Comparison of ENCODE assay signal across 20 cellular contexts in the genomic region with DNA sequence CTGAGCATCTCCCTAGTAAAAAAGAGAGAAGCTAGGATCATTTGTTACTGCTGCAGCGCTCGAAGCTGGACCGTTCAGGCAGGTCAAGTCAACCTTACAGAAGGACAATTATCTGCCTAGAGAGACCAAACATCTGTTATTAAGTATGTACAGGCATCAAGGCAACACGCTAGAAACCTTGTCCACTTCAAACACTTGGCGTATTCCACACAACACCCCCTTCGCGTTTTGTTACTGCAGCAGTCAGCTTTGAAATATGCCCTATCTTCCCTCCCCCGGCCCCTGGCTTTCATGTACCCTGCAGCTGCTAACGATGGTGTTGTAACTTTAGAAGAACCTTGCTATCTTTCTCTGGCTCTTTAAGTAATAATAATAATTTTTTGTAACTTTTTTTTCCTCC.
"Had no signal": no experiment of that assay in that cellular context is flagged by ENCODE, and none has a peak within 500 bp of the region (broad histone marks: within the 10 kb centered on the region; RNA-seq: fewer than 3 reads in every experiment).

No MANE protein-coding gene starts in this region.

- H3K4me1 Mint-ChIP-seq: natural killer cell; stimulated activated naive B cell treated with anti-CD40 and anti-IgM and Interleukin-4, amounts not matched to agents 10 μg/mL and 1 μg/mL and 100 μg/mL, for 72 hours; stimulated activated naive CD8-positive, alpha-beta T cell treated with anti-CD3 and anti-CD28 coated beads, Interleukin-15, amount 100 ng/mL, for 72 hours had no signal

- H3K27me3 Mint-ChIP-seq: dendritic cell treated with granulocyte-macrophage colony-stimulating factor and Interleukin-4, amounts not matched to agents 40 ng/mL and 50 ng/mL, for 4 days; effector memory CD8-positive, alpha-beta T cell; stimulated activated naive B cell treated with anti-CD40 and anti-IgM and Interleukin-4, amounts not matched to agents 10 μg/mL and 1 μg/mL and 100 μg/mL, for 72 hours; stimulated activated naive CD8-positive, alpha-beta T cell treated with anti-CD3 and anti-CD28 coated beads, Interleukin-15, amount 100 ng/mL, for 72 hours had no signal

- H3K36me3 ChIP-seq: esophagus squamous epithelium, neutrophil, spleen, tibial nerve, upper lobe of right lung had no signal

- H3K4me3 ChIP-seq: esophagus squamous epithelium, hepatocyte, spleen, testis, tibial nerve, upper lobe of right lung had no signal

- H3K79me2 ChIP-seq: hepatocyte had no signal

- H3K27ac ChIP-seq: esophagus squamous epithelium, foreskin keratinocyte, hepatocyte, neutrophil, spleen, testis, tibial nerve, upper lobe of right lung had no signal

- H3K9me3 Mint-ChIP-seq: dendritic cell treated with granulocyte-macrophage colony-stimulating factor and Interleukin-4, amounts not matched to agents 40 ng/mL and 50 ng/mL, for 4 days; mesothelial cell of epicardium; stimulated activated naive CD8-positive, alpha-beta T cell treated with anti-CD3 and anti-CD28 coated beads, Interleukin-15, amount 100 ng/mL, for 72 hours had no signal

- H3K4me1 ChIP-seq: esophagus squamous epithelium, foreskin keratinocyte, spleen, testis, tibial nerve, upper lobe of right lung had no signal

- ATAC-seq: effector memory CD8-positive, alpha-beta T cell; foreskin keratinocyte; left colon; natural killer cell; right cardiac atrium; stimulated activated naive B cell treated with anti-CD40 and anti-IgM and Interleukin-4, amounts not matched to agents 10 μg/mL and 1 μg/mL and 100 μg/mL, for 72 hours; stimulated activated naive CD8-positive, alpha-beta T cell treated with anti-CD3 and anti-CD28 coated beads, Interleukin-15, amount 100 ng/mL, for 72 hours; upper lobe of right lung had no signal

- H3K36me3 Mint-ChIP-seq: mesothelial cell of epicardium; natural killer cell; stimulated activated naive B cell treated with anti-CD40 and anti-IgM and Interleukin-4, amounts not matched to agents 10 μg/mL and 1 μg/mL and 100 μg/mL, for 72 hours had no signal

- H3K4me3 Mint-ChIP-seq: dendritic cell treated with granulocyte-macrophage colony-stimulating factor and Interleukin-4, amounts not matched to agents 40 ng/mL and 50 ng/mL, for 4 days; effector memory CD8-positive, alpha-beta T cell; mesothelial cell of epicardium; natural killer cell; stimulated activated naive B cell treated with anti-CD40 and anti-IgM and Interleukin-4, amounts not matched to agents 10 μg/mL and 1 μg/mL and 100 μg/mL, for 72 hours; stimulated activated naive CD8-positive, alpha-beta T cell treated with anti-CD3 and anti-CD28 coated beads, Interleukin-15, amount 100 ng/mL, for 72 hours had no signal

- H2AFZ ChIP-seq: hepatocyte had no signal

- H3K27me3 ChIP-seq: foreskin keratinocyte, neutrophil, spleen, testis, tibial nerve, upper lobe of right lung had no signal

- H3K9me3 ChIP-seq: neutrophil, testis, upper lobe of right lung had no signal

- DNase-seq: effector memory CD8-positive, alpha-beta T cell; esophagus squamous epithelium; foreskin keratinocyte; head of caudate nucleus; left colon; natural killer cell; right cardiac atrium; spleen; stimulated activated CD4-positive, alpha-beta T cell treated with anti-CD3 and anti-CD28 coated beads, Interleukin-15, amount 100 ng/mL, for 24 hours; stimulated activated CD4-positive, alpha-beta T cell treated with anti-CD3 and anti-CD28 coated beads, Interleukin-1b, Interleukin-23, amount 100 ng/mL, for 48 hours; stimulated activated CD4-positive, alpha-beta T cell treated with anti-CD3 and anti-CD28 coated beads, Interleukin-4, amount 100 ng/mL, for 24 hours; stimulated activated naive B cell treated with anti-CD40 and anti-IgM and Interleukin-4, amounts not matched to agents 10 μg/mL and 1 μg/mL and 100 μg/mL, for 72 hours; stimulated activated naive CD8-positive, alpha-beta T cell treated with anti-CD3 and anti-CD28 coated beads, Interleukin-15, amount 100 ng/mL, for 72 hours; testis; upper lobe of right lung had no signal

- H3K4me2 ChIP-seq: hepatocyte had no signal

- H3K27ac Mint-ChIP-seq: dendritic cell treated with granulocyte-macrophage colony-stimulating factor and Interleukin-4, amounts not matched to agents 40 ng/mL and 50 ng/mL, for 4 days; effector memory CD8-positive, alpha-beta T cell; mesothelial cell of epicardium; natural killer cell; stimulated activated naive B cell treated with anti-CD40 and anti-IgM and Interleukin-4, amounts not matched to agents 10 μg/mL and 1 μg/mL and 100 μg/mL, for 72 hours; stimulated activated naive CD8-positive, alpha-beta T cell treated with anti-CD3 and anti-CD28 coated beads, Interleukin-15, amount 100 ng/mL, for 72 hours had no signal
